9 cellular contexts compared by ENCODE assay signal in the genomic region with DNA sequence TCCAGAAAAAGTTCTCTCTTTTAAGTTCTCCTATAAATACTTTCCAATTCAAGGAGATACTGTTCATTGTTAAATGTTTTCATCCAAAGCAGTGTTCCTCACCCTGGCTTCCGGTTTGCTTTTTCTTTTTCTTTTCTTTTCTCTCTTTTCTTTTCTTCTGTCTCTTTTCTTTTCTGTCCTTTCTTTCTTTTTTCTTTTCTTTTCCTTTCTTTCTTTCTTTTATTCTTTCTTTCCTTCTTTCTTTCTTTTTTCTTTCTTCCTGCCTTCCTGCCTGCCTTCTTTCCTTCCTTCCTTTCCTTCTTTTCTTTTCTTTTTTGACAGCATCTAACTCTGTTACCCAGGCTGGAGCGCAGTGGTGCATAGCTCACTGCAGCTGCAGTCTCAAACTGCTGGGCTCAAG.
"Had no signal": no experiment of that assay in that cellular context is flagged by ENCODE, and none has a peak within 500 bp of the region (broad histone marks: within the 10 kb centered on the region; RNA-seq: fewer than 3 reads in every experiment).

No MANE protein-coding gene starts in this region.

- ATAC-seq: GM23338 had no signal

- H3K27ac Mint-ChIP-seq: GM23338, H9, HFFc6 had no signal

- H3K4me2 ChIP-seq: GM23338 had no signal

- H3K4me3 ChIP-seq: GM23338 had no signal

- H3K9me3 Mint-ChIP-seq: HFFc6 had no signal

- H2AFZ ChIP-seq: GM23338 had no signal

- H3K4me3 Mint-ChIP-seq: GM23338, H9, HFFc6 had no signal

- FAIRE-seq: H1, H54 had no signal

- DNase-seq: H9, HCEC 1CT, HFFc6, IMR-90, KBM-7 had no signal

- H3K27ac ChIP-seq: HL-60 had no signal
